Comparison of ENCODE assay signal across 20 cellular contexts in the genomic region with DNA sequence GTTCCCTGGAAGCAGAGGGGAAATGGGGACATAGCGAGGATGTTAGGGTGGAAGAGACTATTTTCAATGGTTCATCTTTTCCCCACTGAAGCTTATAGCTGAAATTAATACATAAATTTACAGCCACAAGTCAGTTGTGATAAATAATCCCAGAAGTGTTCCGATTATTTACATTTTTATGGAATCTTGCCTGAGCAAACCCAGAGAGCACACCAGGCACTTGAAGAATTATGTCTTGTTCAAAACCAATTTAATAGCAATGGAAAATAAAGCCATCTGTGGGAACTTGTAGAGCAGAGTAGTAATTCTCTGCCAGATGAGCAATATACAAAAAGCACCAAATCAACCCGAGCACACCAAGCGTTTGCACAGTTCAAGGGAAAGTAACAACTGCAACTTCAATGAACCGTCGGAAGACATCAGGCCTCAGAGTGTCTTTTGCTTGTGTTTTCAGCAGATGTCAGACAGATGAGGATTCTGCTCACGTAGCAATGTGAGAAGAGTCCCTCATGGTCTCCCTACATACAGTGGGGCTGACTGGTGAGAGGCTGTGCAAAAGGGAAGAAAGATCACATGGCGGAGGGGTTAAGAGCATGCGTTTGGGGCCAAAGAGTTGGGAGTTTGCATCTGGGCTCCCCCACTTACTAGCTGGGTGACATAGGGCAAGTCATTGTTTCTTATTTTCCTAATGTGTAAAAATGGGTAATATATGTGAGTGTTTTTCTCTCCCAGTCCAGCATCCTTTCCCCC.
DNase-seq lines count a peak whose midpoint lies in the region; ATAC-seq and TF ChIP-seq lines count a peak whose summit lies in the region.
"Had no signal": no experiment of that assay in that cellular context is flagged by ENCODE, and none has a peak within 500 bp of the region (broad histone marks: within the 10 kb centered on the region; RNA-seq: fewer than 3 reads in every experiment).

No MANE protein-coding gene starts in this region.

- H3K36me3 ChIP-seq in right atrium auricular region = no peaks in the 10 kb centered on the region
- H3K36me3 ChIP-seq: BLaER1 treated with 17β-estradiol and CSF1 and Interleukin-3, amounts not matched to agents 10 nM and 100 nM; Peyer's patch had no signal

- no peak for ATAC-seq in left cardiac atrium

- no peaks in the 10 kb centered on the region for H3K27me3 ChIP-seq in right atrium auricular region
- H3K27me3 ChIP-seq: BLaER1 treated with 17β-estradiol and CSF1 and Interleukin-3, amounts not matched to agents 10 nM and 100 nM; Peyer's patch had no signal

- H3K27ac ChIP-seq in right atrium auricular region = no peak overlapping the region
- no peak overlapping the region for H3K27ac ChIP-seq in coronary artery
- H3K27ac ChIP-seq: BLaER1 treated with 17β-estradiol and CSF1 and Interleukin-3, amounts not matched to agents 10 nM and 100 nM; HL-60; Peyer's patch; SK-N-MC had no signal

- H3K4me1 ChIP-seq in right atrium auricular region = no peaks in the 10 kb centered on the region
- H3K4me1 ChIP-seq: Peyer's patch had no signal

- DNase-seq in right atrium auricular region (ENCODE audit: low spot score) (peak; percentile 46), left cardiac atrium (no peak), coronary artery (ENCODE audit: low spot score) (peak; percentile 64), islet precursor cell (peak; percentile 42), NOMO-1 treated with DMSO at 0.1 percent for 48 hours (lab: John Stamatoyannopoulos, UW; ENCODE audit: unreplicated experiment) (no peak), NCI-H1105 (lab: John Stamatoyannopoulos, UW) (no peak), SK-N-DZ (ENCODE audit: low spot score) (no peak)
- DNase-seq: CD4-positive, alpha-beta memory T cell; COR-L47; NCI-H1092; NCI-H187; NCI-H2081 treated with DMSO at 0.1 percent for 48 hours; NCI-H2171; NCI-H226; OCI-M1; Peyer's patch; SHP77 treated with DMSO at 0.1 percent for 48 hours had no signal

- no peak for TF ChIP-seq CTCF in right atrium auricular region (IDR thresholded peaks at IDR 0.05)
- no peak for TF ChIP-seq CTCF in coronary artery (IDR thresholded peaks at IDR 0.05)

- H3K9me3 ChIP-seq in right atrium auricular region = peaks cover 0 to 9% of the 10 kb centered on the region in 2 donors
- H3K9me3 ChIP-seq: Peyer's patch had no signal

- H3K4me3 ChIP-seq in right atrium auricular region (no peak overlapping the region), coronary artery (no peak overlapping the region)
- H3K4me3 ChIP-seq: BLaER1 treated with 17β-estradiol and CSF1 and Interleukin-3, amounts not matched to agents 10 nM and 100 nM; Peyer's patch; SK-N-MC had no signal

- intact Hi-C loops in left cardiac atrium (cut with DNase I) = loop anchor here in 1 of 2 donors (5.0 kb wide), 1 partner anchor 38 kb away; no protein-coding TSS in a partner anchor

Comparison
In these comparisons a context has a peak if more than half of its experiments do, and no peak if none do; other contexts are left out.
1. DNase-seq: peak in right atrium auricular region (single experiment), coronary artery (single experiment) and islet precursor cell (single experiment); none in left cardiac atrium (single experiment), NOMO-1 treated with DMSO at 0.1 percent for 48 hours (single experiment), NCI-H1105 (single experiment) and SK-N-DZ (single experiment).